In the genomic region with DNA sequence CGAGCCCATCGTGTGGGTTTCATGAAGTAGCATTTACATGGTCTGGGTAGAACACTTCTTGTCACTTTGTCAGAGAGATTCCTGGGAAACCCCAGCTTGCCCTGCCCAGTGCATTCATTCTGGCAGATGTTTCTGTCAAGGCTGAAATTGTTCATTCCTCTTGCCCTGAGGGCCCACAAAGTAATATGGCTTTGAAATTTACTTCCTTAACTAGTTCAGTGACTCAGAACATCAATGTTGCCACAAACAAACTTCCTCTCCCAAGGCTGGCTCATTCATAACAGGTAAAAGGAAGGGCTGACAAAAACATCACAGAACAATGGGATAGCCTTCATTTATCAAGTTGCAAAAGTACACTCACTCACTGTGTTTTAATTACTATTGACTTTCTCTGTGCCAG, we compare ENCODE assay signal across 10 cellular contexts. TPM values are rescaled to one million over a fixed set of nuclear protein-coding genes. Genes with fewer than 3 reads are reported as not detected.
DNase-seq lines count a peak whose midpoint lies in the region; ATAC-seq and TF ChIP-seq lines count a peak whose summit lies in the region.
"Had no signal": no experiment of that assay in that cellular context is flagged by ENCODE, and none has a peak within 500 bp of the region (broad histone marks: within the 10 kb centered on the region; RNA-seq: fewer than 3 reads in every experiment).

No MANE protein-coding gene starts in this region.

- H3K9me3 Mint-ChIP-seq in CD14-positive monocyte (no peaks in the 10 kb centered on the region), IgD-negative memory B cell (no peaks in the 10 kb centered on the region)
- no peaks in the 10 kb centered on the region for H3K9me3 Mint-ChIP-seq in T-helper 2 cell treated with Interferon-gamma antibody and Interleukin-4, amounts not matched to agents 5 μg/mL and 100 μg/mL, for 36 hours

- in situ Hi-C loops in GM13976 (cut with MboI; ENCODE audit: low sequenced_read_pairs, unreplicated experiment) = no loop called here

- TF ChIP-seq CTCF in CD14-positive monocyte (IDR thresholded peaks at IDR 0.05) (no peak), GM10266 (IDR thresholded peaks at IDR 0.05; ENCODE audit: control insufficient read depth, insufficient read depth, low read depth, missing control alignments) (no peak), GM13976 (IDR thresholded peaks at IDR 0.05; ENCODE audit: borderline replicate concordance, control extremely low read depth, extremely low read depth, insufficient read depth, missing control alignments) (no peak)

- H3K4me3 Mint-ChIP-seq in CD14-positive monocyte (no peak overlapping the region), IgD-negative memory B cell (peak overlapping the region in 3 of 4 donors; percentile 2 to 77 (median 67))
- H3K4me3 Mint-ChIP-seq in T-helper 2 cell treated with Interferon-gamma antibody and Interleukin-4, amounts not matched to agents 5 μg/mL and 100 μg/mL, for 36 hours = no peak overlapping the region

- H3K36me3 Mint-ChIP-seq in CD14-positive monocyte (no peaks in the 10 kb centered on the region), IgD-negative memory B cell (no peaks in the 10 kb centered on the region)
- no peaks in the 10 kb centered on the region for H3K36me3 Mint-ChIP-seq in T-helper 2 cell treated with Interferon-gamma antibody and Interleukin-4, amounts not matched to agents 5 μg/mL and 100 μg/mL, for 36 hours (ENCODE audit: low read depth)

- DNase-seq in CD14-positive monocyte (ENCODE audit: low spot score) (no peak), kidney glomerular epithelial cell (lab: John Stamatoyannopoulos, UW) (peak; percentile 56), GM10266 (ENCODE audit: extremely low spot score) (no peak), NCI-H146 (lab: John Stamatoyannopoulos, UW) (no peak), GM13976 (ENCODE audit: low spot score) (no peak)
- no peak for DNase-seq in T-helper 2 cell treated with Interferon-gamma antibody and Interleukin-4, amounts not matched to agents 5 μg/mL and 100 μg/mL, for 36 hours (ENCODE audit: low spot score)
- DNase-seq: caudate nucleus, heart right ventricle had no signal

- H3K27ac Mint-ChIP-seq in CD14-positive monocyte (peak overlapping the region; percentile 30 to 90 (median 80)), IgD-negative memory B cell (peak overlapping the region; percentile 12 to 67 (median 60))
- H3K27ac Mint-ChIP-seq in T-helper 2 cell treated with Interferon-gamma antibody and Interleukin-4, amounts not matched to agents 5 μg/mL and 100 μg/mL, for 36 hours = peak overlapping the region; percentile 17

- intact Hi-C loops in CD14-positive monocyte (cut with micrococcal nuclease) = no loop called here

- ATAC-seq in HG02642 (IDR thresholded peaks at IDR 0.05; ENCODE audit: poor library complexity, unreplicated experiment) = no peak
- ATAC-seq: heart right ventricle had no signal

- H3K27me3 Mint-ChIP-seq in CD14-positive monocyte (ENCODE audit: low read depth in 3 of 3) = peaks cover 0 to 2% (median 0%) of the 10 kb centered on the region in 3 donors
- no peaks in the 10 kb centered on the region for H3K27me3 Mint-ChIP-seq in IgD-negative memory B cell
- H3K27me3 Mint-ChIP-seq in T-helper 2 cell treated with Interferon-gamma antibody and Interleukin-4, amounts not matched to agents 5 μg/mL and 100 μg/mL, for 36 hours (ENCODE audit: low read depth) = peaks cover 1% of the 10 kb centered on the region

- H3K4me1 Mint-ChIP-seq in CD14-positive monocyte (peaks cover 28% of the 10 kb centered on the region), IgD-negative memory B cell (peaks cover 31 to 50% (median 45%) of the 10 kb centered on the region in 3 donors)
- peaks cover 27% of the 10 kb centered on the region for H3K4me1 Mint-ChIP-seq in T-helper 2 cell treated with Interferon-gamma antibody and Interleukin-4, amounts not matched to agents 5 μg/mL and 100 μg/mL, for 36 hours (ENCODE audit: low read depth)

RNA-seq across cellular contexts. Expression of gene KIAA0040, which starts 5.0 kb away (rescaled TPM):
- polyA plus RNA-seq in CD14-positive monocyte = 10 to 100 TPM; 25.9 to 35.4 TPM
- 85.7 TPM for polyA plus RNA-seq in IgD-negative memory B cell

Comparison
In these comparisons a context has a peak if more than half of its experiments do, and no peak if none do; other contexts are left out.
1. H3K27ac Mint-ChIP-seq: peak in every context shown above with its lines; median percentile 80 in CD14-positive monocyte; 60 in IgD-negative memory B cell; 17 in T-helper 2 cell treated with Interferon-gamma antibody and Interleukin-4, amounts not matched to agents 5 μg/mL and 100 μg/mL, for 36 hours.
2. H3K4me3 Mint-ChIP-seq: peak in IgD-negative memory B cell (3 of 4); none in CD14-positive monocyte (0 of 2) and T-helper 2 cell treated with Interferon-gamma antibody and Interleukin-4, amounts not matched to agents 5 μg/mL and 100 μg/mL, for 36 hours (single experiment).